8 cellular contexts compared by ENCODE assay signal in the genomic region with DNA sequence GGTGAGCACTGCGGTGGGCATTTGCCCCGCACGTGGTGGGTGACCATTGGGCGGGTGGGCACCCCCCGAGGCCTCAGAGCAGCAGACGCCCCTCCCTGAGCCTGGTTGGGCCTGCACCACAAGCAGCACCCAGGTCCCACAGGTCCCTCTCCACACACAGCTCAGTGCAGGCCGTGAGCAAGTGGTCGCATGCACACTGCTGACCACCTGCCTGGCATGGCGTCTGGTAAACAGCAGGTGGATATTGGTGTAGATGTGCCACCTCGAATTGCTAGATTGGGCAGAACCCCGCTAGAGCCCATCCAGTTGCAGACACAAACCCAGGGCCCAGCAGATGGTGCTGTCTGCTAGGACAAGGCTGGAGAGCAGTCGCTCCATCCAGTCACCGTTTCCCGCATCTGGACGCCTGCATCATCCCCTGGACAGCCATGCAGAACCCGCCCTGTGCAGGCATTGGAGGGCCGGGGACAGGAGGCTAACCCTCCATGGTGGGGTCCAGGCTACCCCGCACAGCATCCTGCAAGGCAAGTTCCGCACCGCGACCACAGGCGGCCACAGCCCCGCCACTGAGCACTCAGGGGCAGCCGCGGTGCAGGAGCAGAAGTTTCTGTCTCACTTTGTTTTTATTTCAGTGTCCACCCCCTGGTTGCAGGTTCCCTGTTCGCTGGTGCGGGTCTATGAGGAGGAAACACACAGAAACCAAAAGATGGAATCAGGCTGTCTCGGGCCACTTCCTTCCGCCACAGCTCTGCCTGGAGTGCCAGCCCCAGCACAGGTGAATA. TPM values are rescaled to one million over a fixed set of nuclear protein-coding genes. Genes with fewer than 3 reads are reported as not detected.
DNase-seq lines count a peak whose midpoint lies in the region; ATAC-seq, FAIRE-seq and TF ChIP-seq lines count a peak whose summit lies in the region.

No MANE protein-coding gene starts in this region.

- in situ Hi-C loops in astrocyte of the spinal cord (cut with HindIII; ENCODE audit: low sequenced_read_pairs) = no loop called here

- no peaks in the 10 kb centered on the region for H3K9me1 ChIP-seq in keratinocyte (ENCODE audit: control insufficient read depth, extremely low read depth, insufficient read depth, low read length)

- no peaks in the 10 kb centered on the region for H4K20me1 ChIP-seq in keratinocyte (ENCODE audit: control insufficient read depth, extremely low read depth, insufficient read depth, low read length)

- no peak overlapping the region for H2AFZ ChIP-seq in keratinocyte (ENCODE audit: control insufficient read depth, low read length)

- no peaks in the 10 kb centered on the region for H3K36me3 ChIP-seq in keratinocyte (ENCODE audit: control insufficient read depth in 2 of 2, extremely low read depth in 1 of 2, insufficient read depth in 2 of 2, low read length in 2 of 2)

- dilution Hi-C loops in keratinocyte (cut with MboI; ENCODE audit: extremely low pct_ligation_motif_present, low sequenced_read_pairs) = no loop called here

- peak; percentile 19 for DNase-seq in LHCN-M2 (ENCODE audit: low read depth)
- peak; percentile 9 for DNase-seq in T-helper 22 cell (ENCODE audit: low read depth)
- DNase-seq in astrocyte of the spinal cord (ENCODE audit: low read depth, low spot score) = peak; percentile 50
- DNase-seq in keratinocyte (ENCODE audit: low read depth, low spot score) = no peak
- DNase-seq in stimulated activated CD4-positive, alpha-beta T cell treated with anti-CD3 and anti-CD28 coated beads, Interleukin-2, amount 100 ng/mL, for 4 hours (ENCODE audit: low read depth) = peak; percentile 40

- H3K4me2 ChIP-seq in keratinocyte (ENCODE audit: control insufficient read depth, extremely low read depth, insufficient read depth, low read depth, low read length) = peak overlapping the region; percentile 25

- TF ChIP-seq CTCF in C4-2B (conservative IDR thresholded peaks at IDR 0.05) (peak; percentile 65), astrocyte of the spinal cord (IDR thresholded peaks at IDR 0.05; ENCODE audit: low read depth, low read length) (peak; percentile 65), keratinocyte (optimal IDR thresholded peaks at IDR 0.05 in 1 of 3, IDR thresholded peaks at IDR 0.05 in 1 of 3, conservative IDR thresholded peaks at IDR 0.05 in 1 of 3; ENCODE audit: extremely low read depth in 1 of 3, insufficient read depth in 2 of 3, low read length in 3 of 3) (peak; percentile 75 to 93 (median 84))

- no peak for FAIRE-seq in keratinocyte (lab: Jason Lieb, UNC)

- peaks cover 17% of the 10 kb centered on the region for H3K9me3 ChIP-seq in keratinocyte (ENCODE audit: control insufficient read depth, low read depth, low read length)

- peaks cover 2% of the 10 kb centered on the region for H3K4me1 ChIP-seq in keratinocyte (ENCODE audit: control insufficient read depth, extremely low read depth, insufficient read depth, low read length)

- H3K79me2 ChIP-seq in keratinocyte (ENCODE audit: control insufficient read depth, insufficient read depth, low read length) = no peaks in the 10 kb centered on the region

- peak; percentile 55 for ATAC-seq in GM19035 (IDR thresholded peaks at IDR 0.05; ENCODE audit: unreplicated experiment)
- ATAC-seq in GM21528 (IDR thresholded peaks at IDR 0.05; ENCODE audit: low FRiP score, unreplicated experiment) = no peak

- H3K27ac ChIP-seq in C4-2B = no peak overlapping the region
- H3K27ac ChIP-seq in keratinocyte (ENCODE audit: control insufficient read depth, insufficient read depth, low read length) = no peak overlapping the region

- no peak overlapping the region for H3K9ac ChIP-seq in keratinocyte (ENCODE audit: control insufficient read depth, extremely low read depth, insufficient read depth, low read length)

- H3K4me3 ChIP-seq in astrocyte of the spinal cord (ENCODE audit: low read depth, low read length) (no peak overlapping the region), keratinocyte (ENCODE audit: control insufficient read depth in 2 of 3, extremely low read depth in 1 of 3, insufficient read depth in 2 of 3, low read depth in 1 of 3, low read length in 3 of 3) (no peak overlapping the region)

- H3K27me3 ChIP-seq in keratinocyte (ENCODE audit: control insufficient read depth, extremely low read depth, insufficient read depth, low read length) = peaks cover 3% of the 10 kb centered on the region

RNA-seq across cellular contexts. Expression of gene RIMBP2, which starts 45.6 kb away (rescaled TPM):
- total RNA-seq in LHCN-M2 (2014; rRNA removed) = not detected in 2 replicates
- polyA plus RNA-seq in LHCN-M2 (2012) = not detected
- polyA plus RNA-seq in keratinocyte = 0.02 to 0.16 TPM (median 0.12 TPM) in 3 replicates
- not detected for polyA plus RNA-seq in keratinocyte (2011; ENCODE audit: low read depth)
- polyA plus RNA-seq in keratinocyte (2011; cell fraction: cytosol; rRNA removed) = 0.11 and 0.19 TPM in 2 replicates
- 0.14 and 0.23 TPM in 2 replicates for polyA plus RNA-seq in keratinocyte (2011; cell fraction: nucleus; rRNA removed)
- 0.18 TPM in 1 of 2 replicates, not detected in the other for polyA plus RNA-seq in keratinocyte (2012; ENCODE audit: low replicate concordance)
- polyA minus RNA-seq in keratinocyte = 0.13 to 0.20 TPM in 2 of 3 replicates, not detected in the other
- not detected for polyA minus RNA-seq in keratinocyte (2011; cell fraction: cytosol; rRNA and poly(A)+ RNA removed)
- not detected in 2 replicates for polyA minus RNA-seq in keratinocyte (2011; cell fraction: nucleus; rRNA and poly(A)+ RNA removed)
